In genomic region chr1:28482702-28483101, GRCh38 we compare ENCODE assay signal across 18 cellular contexts.
"Had no signal": no experiment of that assay in that cellular context is flagged by ENCODE, and none has a peak within 500 bp of the region (broad histone marks: within the 10 kb centered on the region; RNA-seq: fewer than 3 reads in every experiment).

No MANE protein-coding gene starts in this region.

- H3K9me3 Mint-ChIP-seq: natural killer cell; stimulated activated effector memory CD8-positive, alpha-beta T cell treated with anti-CD3 and anti-CD28 coated beads, Interleukin-12 subunit alpha, Interleukin-12 subunit beta, amount 100 ng/mL, for 72 hours; type B pancreatic cell had no signal

- H3K79me2 ChIP-seq: hepatocyte had no signal

- H3K27ac ChIP-seq: dorsolateral prefrontal cortex, foreskin keratinocyte, hepatocyte, pancreas, suprapubic skin, thyroid gland had no signal

- H3K4me3 ChIP-seq: dorsolateral prefrontal cortex, hepatocyte, pancreas, suprapubic skin, thyroid gland had no signal

- H3K9me3 ChIP-seq: pancreas, suprapubic skin, thyroid gland had no signal

- H3K4me2 ChIP-seq: hepatocyte had no signal

- H3K27ac Mint-ChIP-seq: natural killer cell; progenitor cell of endocrine pancreas; stimulated activated effector memory CD8-positive, alpha-beta T cell treated with anti-CD3 and anti-CD28 coated beads, Interleukin-12 subunit alpha, Interleukin-12 subunit beta, amount 100 ng/mL, for 72 hours; type B pancreatic cell had no signal

- DNase-seq: cortex of kidney; dorsolateral prefrontal cortex; effector CD8-positive, alpha-beta T cell; foreskin keratinocyte; natural killer cell; occipital lobe; pancreas; right cardiac atrium; stimulated activated CD4-positive, alpha-beta T cell treated with anti-CD3 and anti-CD28 coated beads, Interleukin-4, amount 100 ng/mL, for 1 hour; stimulated activated CD8-positive, alpha-beta memory T cell treated with anti-CD3 and anti-CD28 coated beads, Interleukin-4, amount 100 ng/mL, for 48 hours; stimulated activated naive CD8-positive, alpha-beta T cell treated with anti-CD3 and anti-CD28 coated beads, Interleukin-15, Interleukin-2, amounts not matched to agents 100 U/mL and 50 U/mL, for 24 hours; thyroid gland had no signal

- H3K4me1 ChIP-seq: foreskin keratinocyte, pancreas, suprapubic skin had no signal

- H3K4me3 Mint-ChIP-seq: natural killer cell; stimulated activated effector memory CD8-positive, alpha-beta T cell treated with anti-CD3 and anti-CD28 coated beads, Interleukin-12 subunit alpha, Interleukin-12 subunit beta, amount 100 ng/mL, for 72 hours; type B pancreatic cell had no signal

- H3K27me3 Mint-ChIP-seq: progenitor cell of endocrine pancreas, type B pancreatic cell had no signal

- H3K4me1 Mint-ChIP-seq: natural killer cell; stimulated activated effector memory CD8-positive, alpha-beta T cell treated with anti-CD3 and anti-CD28 coated beads, Interleukin-12 subunit alpha, Interleukin-12 subunit beta, amount 100 ng/mL, for 72 hours had no signal

- H3K27me3 ChIP-seq: dorsolateral prefrontal cortex, foreskin keratinocyte, hepatocyte, pancreas, suprapubic skin, thyroid gland had no signal

- ATAC-seq: foreskin keratinocyte; natural killer cell; pancreas; right cardiac atrium; stimulated activated effector memory CD8-positive, alpha-beta T cell treated with anti-CD3 and anti-CD28 coated beads, Interleukin-12 subunit alpha, Interleukin-12 subunit beta, amount 100 ng/mL, for 72 hours; stimulated activated naive CD8-positive, alpha-beta T cell treated with anti-CD3 and anti-CD28 coated beads, Interleukin-15, Interleukin-2, amounts not matched to agents 100 U/mL and 50 U/mL, for 24 hours had no signal

- H2AFZ ChIP-seq: hepatocyte had no signal

- FAIRE-seq: pancreas, urothelium cell line had no signal

- H3K36me3 Mint-ChIP-seq: natural killer cell had no signal
